In the genomic region with DNA sequence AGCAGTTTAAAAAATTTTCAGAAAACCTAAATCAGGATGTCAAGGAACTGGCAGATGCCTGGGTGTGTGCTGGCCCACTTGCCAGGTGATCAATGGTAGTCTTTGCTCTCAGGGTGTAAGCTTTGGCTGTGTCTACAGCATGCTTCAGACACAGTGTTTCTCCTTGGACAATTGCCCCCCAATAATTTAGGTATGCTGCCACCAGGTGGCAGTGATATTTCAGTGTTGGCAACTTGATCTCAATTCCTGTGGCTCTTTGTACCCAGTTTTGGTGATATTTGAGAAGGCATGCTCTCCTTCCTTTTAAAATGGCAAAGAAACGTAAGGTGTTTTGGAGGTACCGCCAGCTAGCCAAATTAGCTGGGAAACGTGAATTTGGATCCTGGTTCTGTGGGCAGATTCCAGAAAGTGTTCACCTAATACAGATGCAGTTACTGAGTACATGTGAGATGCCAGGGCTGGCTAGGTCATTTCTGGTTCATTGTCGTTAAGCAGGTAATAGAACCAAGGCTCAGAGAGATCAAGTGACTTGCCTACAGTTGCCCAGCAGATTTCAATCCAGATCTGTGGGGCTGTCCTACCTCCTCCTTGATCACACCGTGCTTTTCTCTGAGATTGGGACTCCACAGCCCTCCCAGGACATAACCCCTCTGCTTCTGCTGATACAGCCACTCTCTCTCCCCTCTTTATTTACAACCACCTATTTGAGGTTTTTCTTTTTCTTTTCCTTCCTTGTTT, we compare ENCODE assay signal across 8 cellular contexts.
DNase-seq lines count a peak whose midpoint lies in the region; ATAC-seq lines count a peak whose summit lies in the region.

No MANE protein-coding gene starts in this region.

- DNase-seq in CD4-positive, CD25-positive, alpha-beta regulatory T cell = peak; percentile 40 to 73 (median 51)
- DNase-seq in H7 = peak; percentile 78
- DNase-seq in OCI-M1 (lab: John Stamatoyannopoulos, UW) = peak; percentile 63
- DNase-seq in activated T-helper 9 cell treated with anti-CD3 and anti-CD28 coated beads, Interleukin-2, amount 50 U/mL, for 16 hours (ENCODE audit: low read depth) = peak; percentile 26
- peak; percentile 54 for DNase-seq in globus pallidus (ENCODE audit: low spot score)
- DNase-seq in stimulated activated CD4-positive, alpha-beta T cell treated with anti-CD3 and anti-CD28 coated beads, Interleukin-12 subunit alpha, Interleukin-12 subunit beta, amount 100 ng/mL, for 4 hours = peak; percentile 43

- peak overlapping the region in 2 of 3 donors; percentile 40 to 55 for H3K27ac Mint-ChIP-seq in CD4-positive, CD25-positive, alpha-beta regulatory T cell

- no peaks in the 10 kb centered on the region for H3K9me3 ChIP-seq in CD4-positive, CD25-positive, alpha-beta regulatory T cell (ENCODE audit: control insufficient read depth in 2 of 2, low read length in 2 of 2)

- no peak overlapping the region for H3K4me3 Mint-ChIP-seq in CD4-positive, CD25-positive, alpha-beta regulatory T cell

- H3K27me3 Mint-ChIP-seq in CD4-positive, CD25-positive, alpha-beta regulatory T cell = no peaks in the 10 kb centered on the region

- ATAC-seq in CD4-positive, CD25-positive, alpha-beta regulatory T cell (ENCODE audit: low read depth in 2 of 2) = peak; percentile 53 to 56
- ATAC-seq in GM21576 (IDR thresholded peaks at IDR 0.05; ENCODE audit: unreplicated experiment) (no peak), GM21390 (IDR thresholded peaks at IDR 0.05; ENCODE audit: unreplicated experiment) (no peak)

- H3K4me3 ChIP-seq in CD4-positive, CD25-positive, alpha-beta regulatory T cell (ENCODE audit: low read depth, low read length) = no peak overlapping the region
- H3K4me3 ChIP-seq in H7 (ENCODE audit: insufficient read depth, low read depth, low read length) = no peak overlapping the region

- peaks cover 4% of the 10 kb centered on the region for H3K36me3 Mint-ChIP-seq in CD4-positive, CD25-positive, alpha-beta regulatory T cell

- no peaks in the 10 kb centered on the region for H3K27me3 ChIP-seq in CD4-positive, CD25-positive, alpha-beta regulatory T cell (ENCODE audit: control insufficient read depth, insufficient read depth, low read length)
- H3K27me3 ChIP-seq in H7 (ENCODE audit: control insufficient read depth, insufficient read depth, low read length) = no peaks in the 10 kb centered on the region

- no peaks in the 10 kb centered on the region for H3K4me1 ChIP-seq in CD4-positive, CD25-positive, alpha-beta regulatory T cell (ENCODE audit: control insufficient read depth, insufficient read depth, low read length, poor library complexity, severe bottlenecking)

- no peaks in the 10 kb centered on the region for H3K9me3 Mint-ChIP-seq in CD4-positive, CD25-positive, alpha-beta regulatory T cell

- no peak overlapping the region for H3K27ac ChIP-seq in CD4-positive, CD25-positive, alpha-beta regulatory T cell (ENCODE audit: insufficient read depth, low read length, poor library complexity, severe bottlenecking)

- H3K36me3 ChIP-seq in CD4-positive, CD25-positive, alpha-beta regulatory T cell (ENCODE audit: control insufficient read depth, insufficient read depth, low read length) = peaks cover 2% of the 10 kb centered on the region
- H3K36me3 ChIP-seq in H7 (replicated peaks; ENCODE audit: control insufficient read depth, insufficient read depth, low read length) = no peaks in the 10 kb centered on the region; the same call in 1 of the 2 replicates

- peaks cover 6 to 11% (median 7%) of the 10 kb centered on the region in 4 donors for H3K4me1 Mint-ChIP-seq in CD4-positive, CD25-positive, alpha-beta regulatory T cell

Comparison
In these comparisons a context has a peak if more than half of its experiments do, and no peak if none do; other contexts are left out.
1. ATAC-seq: peak in CD4-positive, CD25-positive, alpha-beta regulatory T cell (2 of 2); none in GM21576 (single experiment) and GM21390 (single experiment).
2. DNase-seq: peak in every context shown above with its lines; median percentile 78 in H7; 63 in OCI-M1; 54 in globus pallidus; 51 in CD4-positive, CD25-positive, alpha-beta regulatory T cell; 43 in stimulated activated CD4-positive, alpha-beta T cell treated with anti-CD3 and anti-CD28 coated beads, Interleukin-12 subunit alpha, Interleukin-12 subunit beta, amount 100 ng/mL, for 4 hours; 26 in activated T-helper 9 cell treated with anti-CD3 and anti-CD28 coated beads, Interleukin-2, amount 50 U/mL, for 16 hours.